13 cellular contexts compared by ENCODE assay signal in the genomic region with DNA sequence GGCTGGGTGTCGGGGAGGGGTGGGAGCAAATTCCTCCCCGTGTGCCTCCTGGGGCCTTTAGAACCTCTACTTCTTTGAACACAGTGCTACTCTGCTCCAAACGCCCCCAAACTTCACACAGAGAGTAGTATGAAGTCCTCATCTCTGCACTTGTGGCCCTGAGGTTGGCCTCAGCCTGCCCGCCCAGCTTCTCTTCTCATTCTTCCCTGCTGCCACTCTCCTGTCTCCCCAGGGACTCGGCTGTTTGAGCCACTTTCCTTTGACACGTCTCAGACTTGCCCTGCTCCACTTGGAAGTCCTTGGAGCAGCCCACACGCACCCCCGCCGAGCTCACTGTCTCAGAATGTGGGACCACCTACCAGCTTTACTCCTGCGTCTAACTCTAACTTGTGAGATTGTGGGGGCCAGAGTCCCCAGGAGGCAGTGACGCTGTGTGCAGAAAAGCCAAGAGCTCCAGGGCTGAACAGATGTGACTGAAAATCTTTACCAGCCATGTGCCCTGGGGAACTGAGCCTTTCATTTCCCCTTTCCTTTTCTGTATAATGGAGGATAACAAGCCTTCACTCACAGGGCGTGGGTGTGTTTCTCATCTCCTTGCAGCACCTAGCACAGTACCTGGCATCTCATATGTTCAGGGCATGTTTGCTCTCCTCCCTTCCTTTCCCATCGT.
A peak's percentile ranks its signal among the peaks of the same experiment; 100 is the strongest.
DNase-seq lines count a peak whose midpoint lies in the region; ATAC-seq and TF ChIP-seq lines count a peak whose summit lies in the region.
"Had no signal": no experiment of that assay in that cellular context is flagged by ENCODE, and none has a peak within 500 bp of the region (broad histone marks: within the 10 kb centered on the region; RNA-seq: fewer than 3 reads in every experiment).

No MANE protein-coding gene starts in this region.

- H3K9me3 ChIP-seq in sigmoid colon (no peaks in the 10 kb centered on the region), Peyer's patch (no peaks in the 10 kb centered on the region)
- H3K9me3 ChIP-seq: left ventricle myocardium inferior, prostate gland had no signal

- no peak for TF ChIP-seq POLR2A in sigmoid colon (IDR thresholded peaks at IDR 0.05)
- TF ChIP-seq POLR2A in Peyer's patch (IDR thresholded peaks at IDR 0.05) = no peak

- TF ChIP-seq EP300 in sigmoid colon (IDR thresholded peaks at IDR 0.05) = no peak

- H3K27me3 ChIP-seq in sigmoid colon = no peaks in the 10 kb centered on the region
- no peaks in the 10 kb centered on the region for H3K27me3 ChIP-seq in Peyer's patch
- H3K27me3 ChIP-seq: cardiac muscle cell had no signal

- DNase-seq in DMS 273 (lab: John Stamatoyannopoulos, UW; ENCODE audit: unreplicated experiment) = peak; percentile 38
- DNase-seq in DMS 273 treated with DMSO at 0.1 percent for 48 hours (lab: John Stamatoyannopoulos, UW) = no peak
- DNase-seq in MV-4-11 (lab: John Stamatoyannopoulos, UW) = peak; percentile 56
- DNase-seq in sigmoid colon = no peak
- DNase-seq in GDM1 (lab: John Stamatoyannopoulos, UW) = no peak
- no peak for DNase-seq in mucosa of gallbladder (ENCODE audit: low spot score)
- DNase-seq in Peyer's patch = no peak
- DNase-seq: left ventricle myocardium inferior; stimulated activated CD4-positive, alpha-beta T cell treated with anti-CD3 and anti-CD28 coated beads, Interleukin-4, amount 100 ng/mL, for 4 hours had no signal

- H3K4me1 ChIP-seq in sigmoid colon (peaks cover 0 to 58% (median 46%) of the 10 kb centered on the region in 4 donors), Peyer's patch (peaks cover 0 to 23% (median 0%) of the 10 kb centered on the region in 4 donors)

- H3K36me3 ChIP-seq in sigmoid colon = no peaks in the 10 kb centered on the region
- H3K36me3 ChIP-seq in Peyer's patch = no peaks in the 10 kb centered on the region
- H3K36me3 ChIP-seq: prostate gland had no signal

- peak overlapping the region in 3 of 4 donors; percentile 20 to 41 (median 38) for H3K27ac ChIP-seq in sigmoid colon
- H3K27ac ChIP-seq in Peyer's patch = peak overlapping the region in 1 of 4 donors; percentile 7
- H3K27ac ChIP-seq: 22Rv1, cardiac muscle cell, left ventricle myocardium inferior, prostate gland had no signal

- WGBS in sigmoid colon, 2 donors = 76 to 90% methylated on average over 13 of the region's 13 CpGs

- H3K4me3 ChIP-seq in sigmoid colon = no peak overlapping the region
- H3K4me3 ChIP-seq in Peyer's patch = no peak overlapping the region
- H3K4me3 ChIP-seq: cardiac muscle cell, left ventricle myocardium inferior, prostate gland had no signal

- TF ChIP-seq CTCF in sigmoid colon (IDR thresholded peaks at IDR 0.05) = no peak
- TF ChIP-seq CTCF in Peyer's patch (IDR thresholded peaks at IDR 0.05) = no peak

- peak; percentile 80 for ATAC-seq in HG02678 (IDR thresholded peaks at IDR 0.05; ENCODE audit: unreplicated experiment)

- intact Hi-C loops in sigmoid colon (cut with DNase I) = no loop called here

Comparison
In these comparisons a context has a peak if more than half of its experiments do, and no peak if none do; other contexts are left out.
1. DNase-seq: peak in DMS 273 (single experiment) and MV-4-11 (single experiment); none in DMS 273 treated with DMSO at 0.1 percent for 48 hours (single experiment), sigmoid colon (single experiment), GDM1 (single experiment), mucosa of gallbladder (single experiment) and Peyer's patch (0 of 3).